8 cellular contexts compared by ENCODE assay signal in the genomic region with DNA sequence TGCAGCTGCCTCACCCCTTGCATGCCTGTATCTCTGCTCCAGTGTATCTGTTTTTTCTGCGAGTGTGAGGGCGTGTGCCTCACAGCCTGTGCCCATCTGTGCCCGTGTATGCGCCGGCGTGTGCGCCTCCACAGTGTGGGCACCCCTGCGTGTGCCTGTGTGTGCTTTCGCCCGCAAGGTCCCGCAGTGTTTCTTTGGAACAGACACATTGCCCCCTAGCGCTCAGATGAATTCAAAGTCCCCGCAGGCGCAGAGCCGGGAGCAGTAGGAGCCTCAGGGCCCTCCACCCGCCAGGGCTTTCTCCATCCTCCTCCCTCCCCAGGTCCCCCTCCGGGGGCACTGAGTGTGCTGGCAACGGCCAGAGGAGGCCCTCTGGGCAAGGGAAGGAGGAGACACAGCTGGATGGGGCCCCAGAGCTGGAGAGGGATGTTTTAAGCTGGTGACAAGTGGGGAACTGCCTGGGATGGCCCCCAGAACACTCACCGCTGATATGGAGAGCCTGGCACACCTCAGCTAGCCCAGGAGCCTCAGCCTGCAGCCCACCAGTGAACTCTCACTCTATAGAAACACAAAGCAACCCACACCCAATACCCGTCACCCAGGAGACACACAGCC. TPM values are rescaled to one million over a fixed set of nuclear protein-coding genes. Genes with fewer than 3 reads are reported as not detected.
DNase-seq lines count a peak whose midpoint lies in the region; ATAC-seq, FAIRE-seq and TF ChIP-seq lines count a peak whose summit lies in the region.

No MANE protein-coding gene starts in this region.

- no peak overlapping the region for H3K27ac ChIP-seq in small intestine (ENCODE audit: low read depth in 1 of 2, low read length in 1 of 2)

- H3K4me1 ChIP-seq in small intestine (ENCODE audit: control insufficient read depth in 2 of 2, insufficient read depth in 1 of 2, low read depth in 1 of 2, low read length in 1 of 2) = no peaks in the 10 kb centered on the region

- H3K27me3 ChIP-seq in small intestine (ENCODE audit: control insufficient read depth in 2 of 2, insufficient read depth in 2 of 2, low read length in 2 of 2) = peaks cover 4 to 6% of the 10 kb centered on the region in 2 donors

- H3K36me3 ChIP-seq in small intestine (ENCODE audit: control insufficient read depth in 2 of 2, insufficient read depth in 2 of 2, low read length in 2 of 2) = no peaks in the 10 kb centered on the region

- 10 to 12% (median 10%) methylated on average over 19 to 20 of the region's 20 CpGs for WGBS in small intestine, 3 donors

- in situ Hi-C loops in KBM-7 (cut with MboI; ENCODE audit: low pct_unique_long_range_greater_than_20kb, low sequenced_read_pairs) = loop anchor here (25.0 kb wide), 1 partner anchor 392 kb away; no protein-coding TSS in a partner anchor

- H3K9me3 ChIP-seq in small intestine (ENCODE audit: control insufficient read depth, low read depth) = no peaks in the 10 kb centered on the region

- H3K4me3 ChIP-seq in small intestine (ENCODE audit: low read depth in 1 of 2, low read length in 2 of 2) = no peak overlapping the region

- FAIRE-seq in small intestine (lab: Jason Lieb, UNC) = no peak

- peak; percentile 56 for DNase-seq in DMS53 (lab: John Stamatoyannopoulos, UW)
- peak; percentile 55 for DNase-seq in KBM-7
- peak in 56 of 58 donors; percentile 12 to 87 (median 65) for DNase-seq in anterior cingulate cortex (lab: John Stamatoyannopoulos, UW)
- peak in 41 of 51 donors; percentile 6 to 82 (median 54) for DNase-seq in hypothalamus (lab: John Stamatoyannopoulos, UW)
- peak; percentile 50 for DNase-seq in small intestine

- ATAC-seq in SK-N-SH treated with all-trans-retinoic acid at 6 μM for 48 hours (peak; percentile 36), HG03159 (IDR thresholded peaks at IDR 0.05; ENCODE audit: unreplicated experiment) (no peak), HG02588 (IDR thresholded peaks at IDR 0.05; ENCODE audit: unreplicated experiment) (no peak)

TF ChIP-seq in SK-N-SH treated with all-trans-retinoic acid at 6 μM for 48 hours, 23 proteins besides CTCF, POLR2A, EP300 and RAD21:
- TF ChIP-seq, protein P1, sequence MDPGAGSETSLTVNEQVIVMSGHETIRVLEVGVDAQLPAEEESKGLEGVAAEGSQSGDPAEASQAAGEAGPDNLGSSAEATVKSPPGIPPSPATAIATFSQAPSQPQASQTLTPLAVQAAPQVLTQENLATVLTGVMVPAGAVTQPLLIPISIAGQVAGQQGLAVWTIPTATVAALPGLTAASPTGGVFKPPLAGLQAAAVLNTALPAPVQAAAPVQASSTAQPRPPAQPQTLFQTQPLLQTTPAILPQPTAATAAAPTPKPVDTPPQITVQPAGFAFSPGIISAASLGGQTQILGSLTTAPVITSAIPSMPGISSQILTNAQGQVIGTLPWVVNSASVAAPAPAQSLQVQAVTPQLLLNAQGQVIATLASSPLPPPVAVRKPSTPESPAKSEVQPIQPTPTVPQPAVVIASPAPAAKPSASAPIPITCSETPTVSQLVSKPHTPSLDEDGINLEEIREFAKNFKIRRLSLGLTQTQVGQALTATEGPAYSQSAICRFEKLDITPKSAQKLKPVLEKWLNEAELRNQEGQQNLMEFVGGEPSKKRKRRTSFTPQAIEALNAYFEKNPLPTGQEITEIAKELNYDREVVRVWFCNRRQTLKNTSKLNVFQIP (CRISPR knock-in tag; IDR thresholded peaks at IDR 0.05; ENCODE audit: borderline replicate concordance, low read depth) = no peak
- TF ChIP-seq, protein P2, sequence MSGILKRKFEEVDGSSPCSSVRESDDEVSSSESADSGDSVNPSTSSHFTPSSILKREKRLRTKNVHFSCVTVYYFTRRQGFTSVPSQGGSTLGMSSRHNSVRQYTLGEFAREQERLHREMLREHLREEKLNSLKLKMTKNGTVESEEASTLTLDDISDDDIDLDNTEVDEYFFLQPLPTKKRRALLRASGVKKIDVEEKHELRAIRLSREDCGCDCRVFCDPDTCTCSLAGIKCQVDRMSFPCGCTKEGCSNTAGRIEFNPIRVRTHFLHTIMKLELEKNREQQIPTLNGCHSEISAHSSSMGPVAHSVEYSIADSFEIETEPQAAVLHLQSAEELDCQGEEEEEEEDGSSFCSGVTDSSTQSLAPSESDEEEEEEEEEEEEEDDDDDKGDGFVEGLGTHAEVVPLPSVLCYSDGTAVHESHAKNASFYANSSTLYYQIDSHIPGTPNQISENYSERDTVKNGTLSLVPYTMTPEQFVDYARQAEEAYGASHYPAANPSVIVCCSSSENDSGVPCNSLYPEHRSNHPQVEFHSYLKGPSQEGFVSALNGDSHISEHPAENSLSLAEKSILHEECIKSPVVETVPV (CRISPR knock-in tag; IDR thresholded peaks at IDR 0.05) = no peak
- no peak for TF ChIP-seq CSDC2 (CRISPR knock-in tag; IDR thresholded peaks at IDR 0.05)
- no peak for TF ChIP-seq OSR1 (CRISPR knock-in tag; IDR thresholded peaks at IDR 0.05)
- TF ChIP-seq RARB (CRISPR knock-in tag; IDR thresholded peaks at IDR 0.05) = no peak
- no peak for TF ChIP-seq ZNF8 (CRISPR knock-in tag; IDR thresholded peaks at IDR 0.05)
- no peak for TF ChIP-seq ZFP3 (CRISPR knock-in tag; IDR thresholded peaks at IDR 0.05)

RNA-seq across cellular contexts. Expression of a gene that starts 3.2 kb away (rescaled TPM):
- 1 to 10 TPM in 1 of 3 donors, under 1 TPM in 1, not detected in 1; 0.81 to 2.1 TPM for polyA plus RNA-seq in small intestine
